In the genomic region with DNA sequence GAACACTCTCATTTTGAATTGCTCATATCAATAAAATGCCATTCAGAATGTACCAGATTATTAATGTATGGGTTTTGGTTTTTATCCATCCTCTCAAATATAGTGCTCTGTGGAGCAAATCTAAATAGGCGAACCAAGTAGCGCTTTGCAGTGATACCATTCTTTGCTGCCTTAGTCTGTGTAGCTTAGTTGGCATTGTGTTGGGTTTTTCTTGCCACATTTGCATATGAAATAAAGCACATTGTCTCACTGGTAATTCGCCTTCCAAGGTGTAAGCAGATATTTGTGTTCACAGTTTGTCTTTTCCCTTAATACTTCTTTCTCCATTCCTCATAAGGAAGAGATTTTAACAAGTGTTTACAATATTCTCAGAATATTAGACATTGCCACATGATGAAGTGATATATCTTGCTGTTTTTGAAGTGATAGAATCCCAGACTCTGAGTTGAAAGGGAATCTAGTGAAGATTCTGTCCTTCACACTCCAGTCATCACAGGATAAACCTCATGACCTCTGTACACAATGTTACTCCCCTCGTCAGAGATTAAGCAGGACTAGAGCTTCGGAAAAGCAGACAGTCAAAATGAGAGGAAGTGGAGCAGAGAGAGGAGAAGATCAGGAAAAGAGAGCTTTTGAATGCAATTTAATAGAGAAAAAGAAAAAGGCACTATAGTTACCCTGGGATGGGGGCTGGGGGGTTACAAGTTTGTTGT, we compare ENCODE assay signal across 29 cellular contexts. TPM values are rescaled to one million over a fixed set of nuclear protein-coding genes. Genes with fewer than 3 reads are reported as not detected.
"Had no signal": no experiment of that assay in that cellular context is flagged by ENCODE, and none has a peak within 500 bp of the region (broad histone marks: within the 10 kb centered on the region; RNA-seq: fewer than 3 reads in every experiment).

No MANE protein-coding gene starts in this region.

- H3K4me3 ChIP-seq: colonic mucosa, gastrocnemius medialis, left lung, ovary, psoas muscle, sigmoid colon, spleen, thoracic aorta, transverse colon, upper lobe of right lung, uterus had no signal

- H3K4me3 Mint-ChIP-seq: dendritic cell treated with granulocyte-macrophage colony-stimulating factor and Interleukin-4, amounts not matched to agents 40 ng/mL and 50 ng/mL, for 4 days; endodermal cell; naive thymus-derived CD4-positive, alpha-beta T cell; nephron; stimulated activated memory B cell treated with anti-CD40 and anti-IgM and Interleukin-4, amounts not matched to agents 10 μg/mL and 1 μg/mL and 100 μg/mL, for 72 hours had no signal

- H3K36me3 Mint-ChIP-seq: stimulated activated memory B cell treated with anti-CD40 and anti-IgM and Interleukin-4, amounts not matched to agents 10 μg/mL and 1 μg/mL and 100 μg/mL, for 72 hours had no signal

- H3K9me3 Mint-ChIP-seq: dendritic cell treated with granulocyte-macrophage colony-stimulating factor and Interleukin-4, amounts not matched to agents 40 ng/mL and 50 ng/mL, for 4 days; endodermal cell; stimulated activated memory B cell treated with anti-CD40 and anti-IgM and Interleukin-4, amounts not matched to agents 10 μg/mL and 1 μg/mL and 100 μg/mL, for 72 hours had no signal

- H3K36me3 ChIP-seq: colonic mucosa, gastrocnemius medialis, left lung, ovary, sigmoid colon, spleen, thoracic aorta, transverse colon, upper lobe of right lung, uterus had no signal

- H3K27ac ChIP-seq: colonic mucosa, epithelial cell of prostate, gastrocnemius medialis, left lung, ovary, psoas muscle, sigmoid colon, spleen, thoracic aorta, transverse colon, upper lobe of right lung, uterus had no signal

- H3K4me1 ChIP-seq: colonic mucosa, psoas muscle, sigmoid colon, transverse colon, upper lobe of right lung, uterus had no signal

- H3K27ac Mint-ChIP-seq: dendritic cell treated with granulocyte-macrophage colony-stimulating factor and Interleukin-4, amounts not matched to agents 40 ng/mL and 50 ng/mL, for 4 days; endodermal cell; stimulated activated memory B cell treated with anti-CD40 and anti-IgM and Interleukin-4, amounts not matched to agents 10 μg/mL and 1 μg/mL and 100 μg/mL, for 72 hours had no signal

- H3K27me3 ChIP-seq: colonic mucosa, gastrocnemius medialis, ovary, upper lobe of right lung, uterus had no signal

- H3K4me1 Mint-ChIP-seq: stimulated activated memory B cell treated with anti-CD40 and anti-IgM and Interleukin-4, amounts not matched to agents 10 μg/mL and 1 μg/mL and 100 μg/mL, for 72 hours had no signal

- DNase-seq: colonic mucosa; effector CD8-positive, alpha-beta T cell; endodermal cell; gastrocnemius medialis; kidney; left lung; mesendoderm; midbrain; naive thymus-derived CD4-positive, alpha-beta T cell; occipital lobe; ovary; posterior cingulate gyrus; psoas muscle; right cardiac atrium; sigmoid colon; spleen; stimulated activated CD4-positive, alpha-beta T cell treated with anti-CD3 and anti-CD28 coated beads, Interleukin-4, amount 100 ng/mL, for 4 hours; stimulated activated naive CD8-positive, alpha-beta T cell treated with anti-CD3 and anti-CD28 coated beads, Interleukin-15, Interleukin-2, amounts not matched to agents 100 U/mL and 50 U/mL, for 24 hours; transverse colon; upper lobe of right lung; uterus had no signal

- H3K9me3 ChIP-seq: colonic mucosa, gastrocnemius medialis, ovary, psoas muscle, sigmoid colon, thoracic aorta, upper lobe of right lung, uterus had no signal

RNA-seq across cellular contexts. Expression of a gene that starts 16.5 kb away (rescaled TPM):
- total RNA-seq: colonic mucosa; gastrocnemius medialis; kidney; lung microvascular endothelial cell; naive thymus-derived CD4-positive, alpha-beta T cell; occipital lobe; renal cortical epithelial cell; sigmoid colon; skeletal muscle tissue; thoracic aorta; transverse colon; uterus had no signal
- polyA plus RNA-seq: naive thymus-derived CD4-positive, alpha-beta T cell; ovary; right cardiac atrium; sigmoid colon; spleen had no signal
